ENCODE assay signal across 9 cellular contexts in the genomic region with DNA sequence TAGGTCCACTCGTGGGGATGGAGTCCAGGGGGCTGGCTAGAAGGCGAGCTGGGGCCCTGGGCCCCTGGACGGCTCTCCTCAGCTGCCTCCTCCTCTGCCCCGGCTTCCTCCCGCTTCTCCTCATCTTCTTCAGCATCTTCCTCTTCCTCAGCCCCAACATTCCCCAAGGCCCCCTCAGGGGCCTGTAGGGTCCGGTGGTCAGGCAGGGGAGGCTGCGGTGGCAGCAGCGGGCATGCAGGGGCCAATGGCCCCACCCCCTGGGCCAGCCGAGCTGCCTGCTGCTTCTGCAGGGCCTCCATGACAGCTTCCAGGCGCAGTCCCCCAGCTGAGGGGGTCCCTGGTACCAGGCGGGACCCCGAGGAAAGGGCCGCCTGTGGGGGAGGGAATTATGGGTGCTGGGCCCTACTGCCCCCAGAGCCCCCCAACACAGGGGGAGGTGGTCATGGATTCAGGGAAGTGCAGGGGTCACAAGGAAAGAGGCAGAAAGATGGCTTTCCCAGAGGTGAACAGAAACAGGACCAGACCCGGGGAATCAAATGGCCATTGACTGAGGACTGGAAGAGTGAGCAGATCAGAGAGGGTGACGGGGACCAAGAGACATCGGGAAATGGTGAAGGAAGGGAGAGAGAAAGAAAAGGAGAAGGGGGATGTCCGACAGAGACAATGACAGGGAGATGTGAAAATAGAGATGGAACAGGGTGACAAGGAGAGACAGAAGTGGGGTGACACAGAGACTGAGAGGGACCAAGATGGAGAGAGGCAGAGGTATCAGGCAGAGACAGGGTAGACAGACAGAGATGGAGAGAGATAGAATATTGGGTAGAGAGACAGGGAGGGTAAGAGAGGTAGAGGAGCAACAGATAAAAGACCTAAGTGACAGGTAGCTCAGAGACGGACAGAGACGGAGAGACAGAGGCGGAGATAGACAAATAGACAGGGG. TPM values are rescaled to one million over a fixed set of nuclear protein-coding genes. Genes with fewer than 3 reads are reported as not detected.
DNase-seq lines count a peak whose midpoint lies in the region; ATAC-seq, FAIRE-seq and TF ChIP-seq lines count a peak whose summit lies in the region.
"Had no signal": no experiment of that assay in that cellular context is flagged by ENCODE, and none has a peak within 500 bp of the region (broad histone marks: within the 10 kb centered on the region; RNA-seq: fewer than 3 reads in every experiment).

No MANE protein-coding gene starts in this region.

- H3K9me3 ChIP-seq in kidney (ENCODE audit: control insufficient read depth in 1 of 2, low read length in 2 of 2) = no peaks in the 10 kb centered on the region

- POLR2A ChIA-PET in naive thymus-derived CD8-positive, alpha-beta T cell (lab: Charles Lee) = interaction anchor here (0.6 to 1.3 kb wide), 3 partner anchors 9 to 1137 kb away, joined by 3 to 4 read pairs (median 3); a partner anchor contains a TSS

- no peak for TF ChIP-seq CTCF in CD14-positive monocyte (IDR thresholded peaks at IDR 0.05)
- TF ChIP-seq CTCF in LNCaP clone FGC (IDR thresholded peaks at IDR 0.05; ENCODE audit: control insufficient read depth, extremely low read depth, insufficient read depth) = no peak
- no peak for TF ChIP-seq CTCF in kidney (IDR thresholded peaks at IDR 0.05; ENCODE audit: borderline replicate concordance, extremely low read depth, insufficient read depth)

- H3K4me3 Mint-ChIP-seq in CD14-positive monocyte = peak overlapping the region; percentile 50 to 88
- peak overlapping the region; percentile 63 for H3K4me3 Mint-ChIP-seq in dendritic cell treated with granulocyte-macrophage colony-stimulating factor and Interleukin-4, amounts not matched to agents 40 ng/mL and 50 ng/mL, for 4 days
- H3K4me3 Mint-ChIP-seq in naive thymus-derived CD8-positive, alpha-beta T cell = peak overlapping the region; percentile 70 to 95 (median 85)

- H3K4me3 ChIP-seq in LNCaP clone FGC (ENCODE audit: low read depth, low read length) (peak overlapping the region; percentile 38), kidney (ENCODE audit: low read length in 2 of 2) (peak overlapping the region in 1 of 2 donors; percentile 21)

- peaks cover 5 to 9% of the 10 kb centered on the region in 2 donors for H3K36me3 Mint-ChIP-seq in CD14-positive monocyte
- H3K36me3 Mint-ChIP-seq in dendritic cell treated with granulocyte-macrophage colony-stimulating factor and Interleukin-4, amounts not matched to agents 40 ng/mL and 50 ng/mL, for 4 days (ENCODE audit: low read depth) = no peaks in the 10 kb centered on the region
- peaks cover 0 to 3% (median 0%) of the 10 kb centered on the region in 3 donors for H3K36me3 Mint-ChIP-seq in naive thymus-derived CD8-positive, alpha-beta T cell

- no peak for FAIRE-seq in kidney (lab: Jason Lieb, UNC)

- intact Hi-C loops in CD14-positive monocyte (cut with micrococcal nuclease) (no loop called here), kidney (cut with DNase I) (no loop called here)
- intact Hi-C loops in dendritic cell treated with granulocyte-macrophage colony-stimulating factor and Interleukin-4, amounts not matched to agents 40 ng/mL and 50 ng/mL, for 4 days (cut with micrococcal nuclease) = no loop called here

- peaks cover 83 to 97% (median 94%) of the 10 kb centered on the region in 3 donors for H3K27me3 Mint-ChIP-seq in CD14-positive monocyte (ENCODE audit: low read depth in 3 of 3)
- H3K27me3 Mint-ChIP-seq in dendritic cell treated with granulocyte-macrophage colony-stimulating factor and Interleukin-4, amounts not matched to agents 40 ng/mL and 50 ng/mL, for 4 days = peaks cover 94% of the 10 kb centered on the region
- peaks cover 26 to 75% (median 53%) of the 10 kb centered on the region in 5 donors for H3K27me3 Mint-ChIP-seq in naive thymus-derived CD8-positive, alpha-beta T cell

- no peak overlapping the region for H3K9ac ChIP-seq in kidney (ENCODE audit: low read length in 2 of 2)

- no peak overlapping the region for H3K27ac Mint-ChIP-seq in CD14-positive monocyte
- H3K27ac Mint-ChIP-seq in dendritic cell treated with granulocyte-macrophage colony-stimulating factor and Interleukin-4, amounts not matched to agents 40 ng/mL and 50 ng/mL, for 4 days = no peak overlapping the region
- H3K27ac Mint-ChIP-seq in naive thymus-derived CD8-positive, alpha-beta T cell = peak overlapping the region in 6 of 10 donors; percentile 3 to 75 (median 34)

- peaks cover 0 to 11% of the 10 kb centered on the region in 2 donors for H3K4me1 ChIP-seq in kidney (ENCODE audit: control insufficient read depth in 1 of 2, insufficient read depth in 1 of 2, low read depth in 1 of 2, low read length in 2 of 2)

- peaks cover 18% of the 10 kb centered on the region for H3K4me1 Mint-ChIP-seq in CD14-positive monocyte
- H3K4me1 Mint-ChIP-seq in dendritic cell treated with granulocyte-macrophage colony-stimulating factor and Interleukin-4, amounts not matched to agents 40 ng/mL and 50 ng/mL, for 4 days (ENCODE audit: low read depth) = peaks cover 23% of the 10 kb centered on the region
- H3K4me1 Mint-ChIP-seq in naive thymus-derived CD8-positive, alpha-beta T cell = peaks cover 21 to 32% (median 25%) of the 10 kb centered on the region in 4 donors

- no peaks in the 10 kb centered on the region for H3K36me3 ChIP-seq in kidney (ENCODE audit: control insufficient read depth in 1 of 2, insufficient read depth in 2 of 2, low read length in 2 of 2)

- ATAC-seq in naive thymus-derived CD8-positive, alpha-beta T cell = peak in 1 of 2 donors; percentile 5
- ATAC-seq in HG02981 (IDR thresholded peaks at IDR 0.05; ENCODE audit: unreplicated experiment) = no peak

- DNase-seq in CD14-positive monocyte (ENCODE audit: low spot score) (no peak), LNCaP clone FGC (ENCODE audit: low read depth) (no peak), NK-92 (lab: John Stamatoyannopoulos, UW; ENCODE audit: unreplicated experiment) (no peak), GM19238 (ENCODE audit: insufficient read length, low spot score) (no peak), kidney (no peak)
- DNase-seq in naive thymus-derived CD8-positive, alpha-beta T cell = no peak

- H3K27ac ChIP-seq in kidney (ENCODE audit: low read depth in 2 of 2, low read length in 2 of 2) = no peak overlapping the region

- H3K9me3 Mint-ChIP-seq in CD14-positive monocyte = peaks cover 0 to 34% (median 9%) of the 10 kb centered on the region in 7 donors
- H3K9me3 Mint-ChIP-seq in dendritic cell treated with granulocyte-macrophage colony-stimulating factor and Interleukin-4, amounts not matched to agents 40 ng/mL and 50 ng/mL, for 4 days = no peaks in the 10 kb centered on the region
- H3K9me3 Mint-ChIP-seq in naive thymus-derived CD8-positive, alpha-beta T cell = peaks cover 0 to 2% (median 0%) of the 10 kb centered on the region in 9 donors

RNA-seq across cellular contexts. Expression of a gene that starts 0.9 kb away (rescaled TPM):
- polyA plus RNA-seq in CD14-positive monocyte (not detected), kidney (ENCODE audit: insufficient read depth, low read depth, low replicate concordance) (not detected)
- under 1 TPM in 1 of 2 experiments, not detected in 1; 0.27 TPM for total RNA-seq in naive thymus-derived CD8-positive, alpha-beta T cell
- not detected for polyA plus RNA-seq in naive thymus-derived CD8-positive, alpha-beta T cell
- not detected for total RNA-seq in kidney
- total RNA-seq: myocyte had no signal

RNA-seq across cellular contexts. Expression of a gene that starts 7.7 kb away (rescaled TPM):
- polyA plus RNA-seq in CD14-positive monocyte (100 to 1,000 TPM; 143 to 174 TPM), kidney (ENCODE audit: insufficient read depth, low read depth, low replicate concordance) (175 TPM)
- total RNA-seq in naive thymus-derived CD8-positive, alpha-beta T cell = 10 to 100 TPM; 60.0 to 69.6 TPM
- 100 to 1,000 TPM; 117 to 140 (median 124) TPM for polyA plus RNA-seq in naive thymus-derived CD8-positive, alpha-beta T cell
- total RNA-seq in kidney = 92.0 TPM

RNA-seq across cellular contexts. Expression of a gene that starts 9.6 kb away (rescaled TPM):
- 10 to 100 TPM; 49.5 to 59.6 TPM for polyA plus RNA-seq in CD14-positive monocyte
- total RNA-seq in naive thymus-derived CD8-positive, alpha-beta T cell = 10 to 100 TPM; 37.7 to 39.8 TPM
- polyA plus RNA-seq in naive thymus-derived CD8-positive, alpha-beta T cell = 10 to 100 TPM; 67.9 to 78.4 (median 71.8) TPM
- 40.6 TPM for total RNA-seq in kidney
- 43.3 TPM for polyA plus RNA-seq in kidney (ENCODE audit: insufficient read depth, low read depth, low replicate concordance)

RNA-seq across cellular contexts. Expression of a gene that starts 16.1 kb away (rescaled TPM):
- polyA plus RNA-seq in CD14-positive monocyte = 10 to 100 TPM; 39.4 to 42.3 TPM
- total RNA-seq in naive thymus-derived CD8-positive, alpha-beta T cell = 10 to 100 TPM; 20.5 to 22.2 TPM
- polyA plus RNA-seq in naive thymus-derived CD8-positive, alpha-beta T cell = 10 to 100 TPM; 28.7 to 51.7 (median 45.1) TPM
- total RNA-seq in kidney = 21.9 TPM
- 73.8 TPM for polyA plus RNA-seq in kidney (ENCODE audit: insufficient read depth, low read depth, low replicate concordance)

RNA-seq across cellular contexts. Expression of a gene that starts 18.5 kb away (rescaled TPM):
- polyA plus RNA-seq in CD14-positive monocyte (10 to 100 TPM; 25.6 to 26.9 TPM), kidney (ENCODE audit: insufficient read depth, low read depth, low replicate concordance) (83.7 TPM)
- 100 to 1,000 TPM; 170 to 181 TPM for total RNA-seq in naive thymus-derived CD8-positive, alpha-beta T cell
- polyA plus RNA-seq in naive thymus-derived CD8-positive, alpha-beta T cell = 10 to 100 TPM; 38.2 to 46.7 (median 42.0) TPM
- 49.2 TPM for total RNA-seq in kidney

Comparison
In these comparisons a context has a peak if more than half of its experiments do, and no peak if none do; other contexts are left out.
1. H3K27ac Mint-ChIP-seq: peak in naive thymus-derived CD8-positive, alpha-beta T cell (6 of 10); none in CD14-positive monocyte (0 of 7) and dendritic cell treated with granulocyte-macrophage colony-stimulating factor and Interleukin-4, amounts not matched to agents 40 ng/mL and 50 ng/mL, for 4 days (single experiment).
2. Peak in every context shown above with its lines, with median percentiles within 50 percentile points of each other: H3K4me3 Mint-ChIP-seq.